8 cellular contexts compared by ENCODE assay signal in the genomic region with DNA sequence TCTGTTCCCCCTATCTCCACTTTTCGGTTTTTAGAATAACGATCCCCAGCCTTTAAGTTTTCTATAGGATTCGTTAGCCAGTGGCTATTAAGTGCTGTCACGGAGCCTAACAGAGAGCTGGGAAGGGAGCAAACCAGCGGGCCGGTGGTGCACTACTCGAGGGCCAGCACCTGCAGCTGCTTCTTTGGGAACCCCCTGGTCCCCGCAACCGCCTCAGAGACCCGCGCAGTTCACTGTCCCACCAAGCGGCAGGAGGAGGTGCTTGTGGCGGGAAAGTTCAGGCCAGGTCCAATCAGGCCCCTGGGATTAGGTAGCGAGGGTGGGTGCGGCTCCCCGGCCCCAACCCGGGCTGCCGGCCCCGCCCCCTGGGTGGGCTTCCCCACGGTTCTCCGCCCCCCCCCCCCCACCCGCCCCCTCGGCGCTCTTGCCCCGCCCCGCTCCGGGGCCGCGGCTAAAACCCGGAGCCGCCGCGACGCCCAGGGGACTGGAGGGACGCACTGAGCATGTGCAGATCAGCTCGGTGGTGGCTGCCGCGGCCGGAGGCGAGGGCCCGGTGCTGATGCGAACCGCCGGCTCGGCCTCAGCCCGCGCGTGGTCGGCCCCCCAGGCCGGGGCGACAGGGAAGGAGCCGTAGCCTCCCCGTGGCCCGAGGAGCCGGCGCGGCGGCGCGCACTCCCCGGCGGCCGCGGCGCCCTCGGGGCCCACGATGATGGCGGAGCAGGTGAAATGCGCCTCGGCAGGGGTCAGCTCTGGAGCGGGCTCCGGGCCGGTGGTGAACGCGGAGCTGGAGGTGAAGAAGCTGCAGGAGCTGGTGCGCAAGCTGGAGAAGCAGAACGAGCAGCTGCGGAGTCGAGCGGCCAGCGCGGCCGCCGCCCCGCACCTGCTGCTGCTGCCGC. TPM values are rescaled to one million over a fixed set of nuclear protein-coding genes. Genes with fewer than 3 reads are reported as not detected.
DNase-seq lines count a peak whose midpoint lies in the region; ATAC-seq and TF ChIP-seq lines count a peak whose summit lies in the region.

SLAIN1 (plus strand) TSS at position 480 of the 896 bp plus-strand sequence; CDS start at position 707, 227 bp downstream.

- peak within 1 kb of the TSS; percentile 88 for H2AFZ ChIP-seq in IMR-90 (replicated peaks; ENCODE audit: low read length, poor library complexity)
- peak within 1 kb of the TSS; percentile 85 for H2AFZ ChIP-seq in PC-3 (ENCODE audit: low read length)

- POLR2A ChIA-PET in IMR-90 (lab: Charles Lee; ENCODE audit: unreplicated experiment), result no interaction called here
- POLR2A ChIA-PET in PC-3 (lab: Charles Lee; ENCODE audit: unreplicated experiment), result interaction anchor here (0.6 kb wide), 1 partner anchor 175 kb away, joined by 3 read pairs; no protein-coding TSS in a partner anchor

- H3K27ac Mint-ChIP-seq in activated T-cell treated with anti-CD3 and anti-CD28 coated beads, Interleukin-2, amount 50 U/mL, for 24 hours, result peak within 1 kb of the TSS; percentile 93
- peak within 1 kb of the TSS; percentile 78 to 90 for H3K27ac Mint-ChIP-seq in natural killer cell treated with Interleukin-12 subunit alpha and Interleukin-12 subunit beta and Interleukin-15 and Interleukin-18, amount 100 ng/mL, for 72 hours

- no peak within 1 kb of the TSS for H4K91ac ChIP-seq in IMR-90 (ENCODE audit: insufficient read depth, low read depth, low read length)

- H3K27me3 Mint-ChIP-seq in activated T-cell treated with anti-CD3 and anti-CD28 coated beads, Interleukin-2, amount 50 U/mL, for 24 hours, result no peaks in the 10 kb centered on the region
- H3K27me3 Mint-ChIP-seq in natural killer cell treated with Interleukin-12 subunit alpha and Interleukin-12 subunit beta and Interleukin-15 and Interleukin-18, amount 100 ng/mL, for 72 hours, result peaks cover 4 to 7% of the 10 kb centered on the region in 2 donors

- peaks cover 44% of the 10 kb centered on the region for H3K4me1 Mint-ChIP-seq in activated T-cell treated with anti-CD3 and anti-CD28 coated beads, Interleukin-2, amount 50 U/mL, for 24 hours (ENCODE audit: low read depth)
- H3K4me1 Mint-ChIP-seq in natural killer cell treated with Interleukin-12 subunit alpha and Interleukin-12 subunit beta and Interleukin-15 and Interleukin-18, amount 100 ng/mL, for 72 hours (ENCODE audit: low read depth in 2 of 2), result peaks cover 13 to 31% of the 10 kb centered on the region in 2 donors

- H3K36me3 Mint-ChIP-seq in activated T-cell treated with anti-CD3 and anti-CD28 coated beads, Interleukin-2, amount 50 U/mL, for 24 hours (ENCODE audit: low read depth), result peaks cover 7% of the 10 kb centered on the region
- H3K36me3 Mint-ChIP-seq in natural killer cell treated with Interleukin-12 subunit alpha and Interleukin-12 subunit beta and Interleukin-15 and Interleukin-18, amount 100 ng/mL, for 72 hours, result peaks cover 6% of the 10 kb centered on the region

- H4K20me1 ChIP-seq in IMR-90 (ENCODE audit: insufficient read depth, low read length) (no peaks in the 10 kb centered on the region), PC-3 (ENCODE audit: low read length) (no peaks in the 10 kb centered on the region)

- in situ Hi-C loops in Caki2 (cut with HindIII; ENCODE audit: low pct_unique_long_range_greater_than_20kb, low sequenced_read_pairs), result no loop called here
- in situ Hi-C loops in IMR-90 (cut with MboI; ENCODE audit: low sequenced_read_pairs), result no loop called here

- no peak within 1 kb of the TSS for H3K9ac ChIP-seq in IMR-90 (ENCODE audit: low read depth, low read length)
- no peak within 1 kb of the TSS for H3K9ac ChIP-seq in PC-3 (ENCODE audit: low read length)

- H3F3A ChIP-seq in PC-3 (ENCODE audit: low read length, unreplicated experiment), result no peaks in the 10 kb centered on the region

- CTCF ChIA-PET in IMR-90 (lab: Yijun Ruan, JAX) (no interaction called here), PC-3 (lab: Charles Lee) (no interaction called here)

- DNase-seq in Caki2 (ENCODE audit: low read depth), result peak; percentile 48
- DNase-seq in IMR-90, result peak; percentile 5
- peak; percentile 67 for DNase-seq in PC-3
- DNase-seq in activated T-cell treated with anti-CD3 and anti-CD28 coated beads, Interleukin-2, amount 50 U/mL, for 24 hours, result peak; percentile 86
- DNase-seq in fibroblast of mammary gland (ENCODE audit: low read depth), result peak; percentile 5
- DNase-seq in natural killer cell treated with Interleukin-12 subunit alpha and Interleukin-12 subunit beta and Interleukin-15 and Interleukin-18, amount 100 ng/mL, for 72 hours (ENCODE audit: low spot score), result peak; percentile 82
- DNase-seq in stimulated activated naive CD8-positive, alpha-beta T cell treated with anti-CD3 and anti-CD28 coated beads, Interleukin-15, Interleukin-2, amounts not matched to agents 100 U/mL and 50 U/mL, for 24 hours, result peak; percentile 85

- no peaks in the 10 kb centered on the region for H3K4me1 ChIP-seq in IMR-90 (ENCODE audit: control insufficient read depth, insufficient read depth, low read length)
- peaks cover 20% of the 10 kb centered on the region for H3K4me1 ChIP-seq in PC-3 (ENCODE audit: insufficient read depth, low read length)

- TF ChIP-seq CTCF in IMR-90 (conservative IDR thresholded peaks at IDR 0.05; ENCODE audit: low read depth, low read length) (no peak), PC-3 (conservative IDR thresholded peaks at IDR 0.05; ENCODE audit: low read depth, low read length) (no peak), fibroblast of mammary gland (conservative IDR thresholded peaks at IDR 0.05; ENCODE audit: control insufficient read depth, insufficient read depth, low read depth, low read length) (no peak)

- no peak within 1 kb of the TSS for H2BK15ac ChIP-seq in IMR-90 (ENCODE audit: low read depth, low read length)

- TF ChIP-seq RAD21 in IMR-90 (IDR thresholded peaks at IDR 0.05; ENCODE audit: low read length), result no peak

- no peaks in the 10 kb centered on the region for H3K9me2 ChIP-seq in PC-3 (replicated peaks; ENCODE audit: low read length)

- ATAC-seq in GM21390 (IDR thresholded peaks at IDR 0.05; ENCODE audit: unreplicated experiment) (peak; percentile 62), IMR-90 (ENCODE audit: low read depth) (peak; percentile 87), PC-3 (peak; percentile 68)
- ATAC-seq in natural killer cell treated with Interleukin-12 subunit alpha and Interleukin-12 subunit beta and Interleukin-15 and Interleukin-18, amount 100 ng/mL, for 72 hours, result peak; percentile 90 to 91
- peak; percentile 90 for ATAC-seq in stimulated activated naive CD8-positive, alpha-beta T cell treated with anti-CD3 and anti-CD28 coated beads, Interleukin-15, Interleukin-2, amounts not matched to agents 100 U/mL and 50 U/mL, for 24 hours

- H3K79me2 ChIP-seq in PC-3 (ENCODE audit: low read length), result peaks cover 13% of the 10 kb centered on the region

- H3K18ac ChIP-seq in IMR-90 (ENCODE audit: low read depth, low read length), result no peak within 1 kb of the TSS

- no peak within 1 kb of the TSS for H3K4ac ChIP-seq in IMR-90 (ENCODE audit: low read depth, low read length)

- no peak within 1 kb of the TSS for H2BK5ac ChIP-seq in IMR-90 (ENCODE audit: low read depth, low read length, poor library complexity, severe bottlenecking)

- dilution Hi-C loops in IMR-90 (cut with HindIII; ENCODE audit: low sequenced_read_pairs, unreplicated experiment), result no loop called here

- TF ChIP-seq POLR2A in IMR-90 (IDR thresholded peaks at IDR 0.05; ENCODE audit: low read depth, low read length), result no peak

- intact Hi-C loops in IMR-90 (cut with micrococcal nuclease) (no loop called here), PC-3 (cut with micrococcal nuclease) (loop anchor here (5.0 kb wide), 1 partner anchor 105 kb away; no protein-coding TSS in a partner anchor)

- H3K27ac ChIP-seq in IMR-90 (ENCODE audit: insufficient read depth, low read length) (no peak within 1 kb of the TSS), PC-3 (ENCODE audit: low read length) (no peak within 1 kb of the TSS)

- H3K79me1 ChIP-seq in IMR-90 (ENCODE audit: low read depth in 1 of 2, low read length in 2 of 2), result no peaks in the 10 kb centered on the region

- BruUV-seq in IMR-90 (replicated peaks; lab: Mats Ljungman, UMichigan) (no TSS peak), PC-3 (replicated peaks; lab: Mats Ljungman, UMichigan) (no TSS peak)

- H3K4me3 Mint-ChIP-seq in activated T-cell treated with anti-CD3 and anti-CD28 coated beads, Interleukin-2, amount 50 U/mL, for 24 hours, result peak within 1 kb of the TSS; percentile 94
- peak within 1 kb of the TSS; percentile 99 for H3K4me3 Mint-ChIP-seq in natural killer cell treated with Interleukin-12 subunit alpha and Interleukin-12 subunit beta and Interleukin-15 and Interleukin-18, amount 100 ng/mL, for 72 hours

- H3K4me2 ChIP-seq in IMR-90 (ENCODE audit: low read depth, low read length) (peak within 1 kb of the TSS; percentile 82), PC-3 (ENCODE audit: low read length) (peak within 1 kb of the TSS; percentile 91)

- peak within 1 kb of the TSS; percentile 50 for H3K4me3 ChIP-seq in IMR-90 (ENCODE audit: insufficient read depth, low read depth, low read length)
- peak within 1 kb of the TSS; percentile 81 for H3K4me3 ChIP-seq in PC-3 (ENCODE audit: low read length)
- peak within 1 kb of the TSS; percentile 16 for H3K4me3 ChIP-seq in fibroblast of mammary gland (ENCODE audit: control insufficient read depth, low read depth, low read length)

- no peak within 1 kb of the TSS for H4K5ac ChIP-seq in IMR-90 (ENCODE audit: low read depth, low read length)

- no peak within 1 kb of the TSS for H2AK5ac ChIP-seq in IMR-90 (ENCODE audit: low read depth, low read length)

- H3K56ac ChIP-seq in IMR-90 (ENCODE audit: extremely low read depth, insufficient read depth, low read length), result no peak within 1 kb of the TSS

- H3K9me3 Mint-ChIP-seq in activated T-cell treated with anti-CD3 and anti-CD28 coated beads, Interleukin-2, amount 50 U/mL, for 24 hours, result no peaks in the 10 kb centered on the region
- no peaks in the 10 kb centered on the region for H3K9me3 Mint-ChIP-seq in natural killer cell treated with Interleukin-12 subunit alpha and Interleukin-12 subunit beta and Interleukin-15 and Interleukin-18, amount 100 ng/mL, for 72 hours

- H3K23ac ChIP-seq in IMR-90 (ENCODE audit: low read depth, low read length), result no peak within 1 kb of the TSS

- H2BK120ac ChIP-seq in IMR-90 (ENCODE audit: low read depth, low read length), result no peak within 1 kb of the TSS

- 7% methylated on average over 24 of the region's 86 CpGs; no CpG with 5 or more reads in 1 of the 2 experiments for WGBS in IMR-90 (ENCODE audit: extremely low coverage in 2 of 2, insufficient read length in 1 of 2), 2 experiments

- H3K9me3 ChIP-seq in IMR-90 (ENCODE audit: control insufficient read depth, insufficient read depth, low read length), result no peaks in the 10 kb centered on the region
- no peaks in the 10 kb centered on the region for H3K9me3 ChIP-seq in PC-3 (ENCODE audit: low read length)

- no peak within 1 kb of the TSS for H2AK9ac ChIP-seq in IMR-90 (replicated peaks; ENCODE audit: low read depth, low read length, poor library complexity)

- no peaks in the 10 kb centered on the region for H3K9me1 ChIP-seq in IMR-90 (ENCODE audit: insufficient read depth, low read length)

- H3K36me3 ChIP-seq in IMR-90 (ENCODE audit: control insufficient read depth, insufficient read depth, low read length) (no peaks in the 10 kb centered on the region), PC-3 (ENCODE audit: low read depth, low read length) (no peaks in the 10 kb centered on the region)

- H3K27me3 ChIP-seq in IMR-90 (ENCODE audit: control insufficient read depth, insufficient read depth, low read length) (peaks cover 22% of the 10 kb centered on the region), PC-3 (ENCODE audit: low read length) (peaks cover 30% of the 10 kb centered on the region)

- H3K14ac ChIP-seq in IMR-90 (replicated peaks; ENCODE audit: low read depth, low read length), result no peak within 1 kb of the TSS

- H2BK20ac ChIP-seq in IMR-90 (ENCODE audit: low read depth, low read length), result no peak within 1 kb of the TSS

- no peak within 1 kb of the TSS for H4K8ac ChIP-seq in IMR-90 (ENCODE audit: low read depth in 2 of 2, low read length in 2 of 2)

RNA-seq across cellular contexts. Expression of gene SLAIN1, which starts in this region (rescaled TPM):
- 1.8 and 5.3 TPM in 2 replicates for total RNA-seq in Caki2 (2014; rRNA removed; shearing (Covaris generic); ENCODE audit: low replicate concordance)
- under 0.01 and 0.36 TPM in 2 replicates for total RNA-seq in IMR-90 (2012; rRNA removed)
- polyA plus RNA-seq in IMR-90 (2012; rRNA removed), result 0.07 and 0.29 TPM in 2 replicates
- 0.04 and 0.06 TPM in 2 replicates for polyA plus RNA-seq in IMR-90 (2012; cell fraction: cytosol; rRNA removed)
- polyA plus RNA-seq in IMR-90 (2012; cell fraction: nucleus; rRNA removed; ENCODE audit: low replicate concordance), result 0.26 TPM in 1 of 2 replicates, not detected in the other
- total RNA-seq in PC-3 (2014; rRNA removed), result 5.0 and 12.7 TPM in 2 replicates
- total RNA-seq in natural killer cell treated with Interleukin-12 subunit alpha and Interleukin-12 subunit beta and Interleukin-15 and Interleukin-18, amount 100 ng/mL, for 72 hours, result 10 to 100 TPM; 18.4 to 33.2 TPM

Comparison
In these comparisons a context has a peak if more than half of its experiments do, and no peak if none do; other contexts are left out.
1. Peak in DNase-seq, ATAC-seq, H3K4me3 ChIP-seq and H3K4me2 ChIP-seq in IMR-90; RNA of the gene not detected or under 1 TPM.
2. DNase-seq: peak in every context shown above with its lines; median percentile 86 in activated T-cell treated with anti-CD3 and anti-CD28 coated beads, Interleukin-2, amount 50 U/mL, for 24 hours; 85 in stimulated activated naive CD8-positive, alpha-beta T cell treated with anti-CD3 and anti-CD28 coated beads, Interleukin-15, Interleukin-2, amounts not matched to agents 100 U/mL and 50 U/mL, for 24 hours; 82 in natural killer cell treated with Interleukin-12 subunit alpha and Interleukin-12 subunit beta and Interleukin-15 and Interleukin-18, amount 100 ng/mL, for 72 hours; 67 in PC-3; 48 in Caki2; 5 in IMR-90; 5 in fibroblast of mammary gland.
3. H3K4me3 ChIP-seq: peak in every context shown above with its lines; median percentile 81 in PC-3; 50 in IMR-90; 16 in fibroblast of mammary gland.